16 cellular contexts compared by ENCODE assay signal in genomic region chr2:186424265-186424664, GRCh38.
DNase-seq lines count a peak whose midpoint lies in the region; ATAC-seq and TF ChIP-seq lines count a peak whose summit lies in the region.
"Had no signal": no experiment of that assay in that cellular context is flagged by ENCODE, and none has a peak within 500 bp of the region (broad histone marks: within the 10 kb centered on the region; RNA-seq: fewer than 3 reads in every experiment).

No MANE protein-coding gene starts in this region.

- H3K27ac ChIP-seq in GM23338 (ENCODE audit: low read depth) (no peak overlapping the region), OCI-LY1 (ENCODE audit: low read depth, low read length, poor library complexity, severe bottlenecking) (peak overlapping the region; percentile 70)
- H3K27ac ChIP-seq: BLaER1 had no signal

- peaks cover 7% of the 10 kb centered on the region for H3K4me1 Mint-ChIP-seq in GM23338
- H3K4me1 Mint-ChIP-seq: CD14-positive monocyte had no signal

- no peaks in the 10 kb centered on the region for H3K9me3 ChIP-seq in OCI-LY1 (ENCODE audit: low read length)
- H3K9me3 ChIP-seq in mucosa of descending colon: no peaks in the 10 kb centered on the region
- H3K9me3 ChIP-seq: BLaER1 had no signal

- H3K4me3 Mint-ChIP-seq in GM23338: no peak overlapping the region
- H3K4me3 Mint-ChIP-seq: CD14-positive monocyte; CD8-positive, alpha-beta T cell had no signal

- H3F3A ChIP-seq in GM23338 (replicated peaks; ENCODE audit: low read depth): no peaks in the 10 kb centered on the region
- no peaks in the 10 kb centered on the region for H3F3A ChIP-seq in OCI-LY1 (ENCODE audit: insufficient read depth, low read length)

- H3K9me2 ChIP-seq in GM23338 (ENCODE audit: insufficient read depth) (no peaks in the 10 kb centered on the region), OCI-LY1 (ENCODE audit: low read depth, low read length) (no peaks in the 10 kb centered on the region)

- no peak overlapping the region for H3K27ac Mint-ChIP-seq in GM23338
- H3K27ac Mint-ChIP-seq: CD14-positive monocyte; CD8-positive, alpha-beta T cell had no signal

- H3K27me3 ChIP-seq in GM23338 (ENCODE audit: insufficient read depth) (no peaks in the 10 kb centered on the region), OCI-LY1 (ENCODE audit: insufficient read depth, low read length) (no peaks in the 10 kb centered on the region)
- H3K27me3 ChIP-seq: BLaER1 had no signal

- H3K9ac ChIP-seq in OCI-LY1 (ENCODE audit: low read length): no peak overlapping the region
- H3K9ac ChIP-seq: BLaER1 had no signal

- ATAC-seq in GM23338: 0 out of 3 replicates have a peak, but pooled peaks have one; percentile 24
- peak; percentile 81 for ATAC-seq in mucosa of descending colon
- ATAC-seq in HG03280 (IDR thresholded peaks at IDR 0.05; ENCODE audit: unreplicated experiment): no peak
- ATAC-seq in GM19351 (IDR thresholded peaks at IDR 0.05; ENCODE audit: unreplicated experiment): no peak
- no peak for ATAC-seq in GM19395 (IDR thresholded peaks at IDR 0.05; ENCODE audit: unreplicated experiment)
- ATAC-seq in GM18498 (IDR thresholded peaks at IDR 0.05; ENCODE audit: unreplicated experiment): no peak
- ATAC-seq: CD8-positive, alpha-beta T cell had no signal

- intact Hi-C loops in mucosa of descending colon (cut with DNase I, micrococcal nuclease): no loop called here

- no peaks in the 10 kb centered on the region for H3K9me3 Mint-ChIP-seq in GM23338
- H3K9me3 Mint-ChIP-seq: CD14-positive monocyte; CD8-positive, alpha-beta T cell had no signal

- H3K4me3 ChIP-seq in GM23338 (no peak overlapping the region), OCI-LY1 (ENCODE audit: low read depth, low read length, poor library complexity, severe bottlenecking) (no peak overlapping the region), mucosa of descending colon (no peak overlapping the region)
- H3K4me3 ChIP-seq: BLaER1 had no signal

- no peaks in the 10 kb centered on the region for H4K20me1 ChIP-seq in GM23338 (replicated peaks; ENCODE audit: insufficient read depth)
- H4K20me1 ChIP-seq in OCI-LY1 (ENCODE audit: insufficient read depth, low read length): no peaks in the 10 kb centered on the region
- H4K20me1 ChIP-seq: BLaER1 had no signal

- DNase-seq in GM23338 (ENCODE audit: low spot score) (peak; percentile 12), mucosa of descending colon (no peak)
- DNase-seq: ACHN; Calu3; CD8-positive, alpha-beta T cell; DMS79 treated with DMSO at 0.1 percent for 48 hours; GF-D8; GOT3; H7 had no signal

- H3K79me2 ChIP-seq in GM23338 (replicated peaks; ENCODE audit: insufficient read depth) (no peaks in the 10 kb centered on the region), OCI-LY1 (ENCODE audit: insufficient read depth, low read length) (no peaks in the 10 kb centered on the region)

- no peak overlapping the region for H2AFZ ChIP-seq in GM23338
- H2AFZ ChIP-seq in OCI-LY1 (ENCODE audit: low read length): no peak overlapping the region

- H3K36me3 ChIP-seq in GM23338 (ENCODE audit: insufficient read depth) (no peaks in the 10 kb centered on the region), OCI-LY1 (ENCODE audit: insufficient read depth, low read length) (no peaks in the 10 kb centered on the region), mucosa of descending colon (ENCODE audit: low read depth) (no peaks in the 10 kb centered on the region)
- H3K36me3 ChIP-seq: BLaER1 had no signal

- no peaks in the 10 kb centered on the region for H3K27me3 Mint-ChIP-seq in GM23338 (ENCODE audit: insufficient read depth, low read depth, poor library complexity)

- H3K4me1 ChIP-seq in GM23338 (ENCODE audit: insufficient read depth) (0 out of 2 replicates have a peak, but pooled peaks cover 8% of the 10 kb centered on the region), OCI-LY1 (ENCODE audit: insufficient read depth, low read length, severe bottlenecking) (peaks cover 36% of the 10 kb centered on the region), mucosa of descending colon (ENCODE audit: low read depth) (peaks cover 11% of the 10 kb centered on the region)
- H3K4me1 ChIP-seq: BLaER1 had no signal

- TF ChIP-seq CTCF in GM23338 (conservative IDR thresholded peaks at IDR 0.05; ENCODE audit: low read depth in 2 of 2) (no peak), OCI-LY1 (IDR thresholded peaks at IDR 0.05; ENCODE audit: low read length) (no peak), mucosa of descending colon (IDR thresholded peaks at IDR 0.05) (no peak)

- H3K36me3 Mint-ChIP-seq in GM23338 (ENCODE audit: low read depth): no peaks in the 10 kb centered on the region
- H3K36me3 Mint-ChIP-seq: CD14-positive monocyte; CD8-positive, alpha-beta T cell had no signal

- H3K4me2 ChIP-seq in GM23338 (no peak overlapping the region), OCI-LY1 (ENCODE audit: low read length) (no peak overlapping the region)
- H3K4me2 ChIP-seq: BLaER1 had no signal

TF ChIP-seq in GM23338, 12 proteins besides CTCF, POLR2A, EP300 and RAD21:
- no peak for TF ChIP-seq ZNF462 (CRISPR knock-in tag; IDR thresholded peaks at IDR 0.05)
- no peak for TF ChIP-seq NANOG (IDR thresholded peaks at IDR 0.05; ENCODE audit: borderline replicate concordance)
- TF ChIP-seq CREB1 (CRISPR knock-in tag; IDR thresholded peaks at IDR 0.05; ENCODE audit: low read depth): no peak
- no peak for TF ChIP-seq ZNF114 (CRISPR knock-in tag; IDR thresholded peaks at IDR 0.05)

Comparison
In these comparisons a context has a peak if more than half of its experiments do, and no peak if none do; other contexts are left out.
1. ATAC-seq: peak in GM23338 (single experiment) and mucosa of descending colon (single experiment); none in HG03280 (single experiment), GM19351 (single experiment), GM19395 (single experiment) and GM18498 (single experiment).